In the genomic region with DNA sequence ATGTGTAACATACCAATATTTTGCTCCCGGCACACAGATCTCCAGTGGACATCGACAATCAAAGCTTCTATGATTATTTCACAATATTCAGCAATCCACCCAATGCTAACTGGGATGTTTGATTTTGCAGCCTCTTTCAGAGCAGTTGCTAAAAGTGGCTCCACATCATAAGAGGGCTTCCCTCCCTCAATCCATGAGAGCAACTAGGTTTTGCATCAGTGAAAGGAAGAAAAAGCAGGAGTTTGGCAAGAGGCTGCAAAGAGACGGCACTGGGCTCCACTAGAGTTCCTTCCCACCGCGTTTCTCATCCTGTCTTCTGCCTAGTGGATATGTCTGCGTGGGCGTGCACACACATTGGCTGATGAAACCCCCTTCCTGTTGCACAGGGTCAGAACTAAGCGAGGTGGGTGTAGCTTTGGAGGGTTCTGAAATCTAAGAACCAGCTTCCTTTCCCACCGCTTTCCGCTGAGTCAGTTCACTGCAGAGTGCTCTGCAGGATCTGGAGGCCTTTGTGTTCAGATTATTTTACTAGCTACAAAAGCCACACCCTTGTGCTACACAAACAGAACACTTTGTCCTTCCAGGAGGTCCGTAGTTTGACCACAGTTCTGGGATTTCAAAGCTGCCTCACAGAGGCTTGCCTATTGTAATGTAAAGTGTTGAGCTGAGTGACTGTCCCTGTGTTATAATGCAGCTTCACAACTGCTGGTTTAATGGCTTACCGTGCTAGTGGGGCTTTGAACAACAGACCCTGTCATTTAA, we compare ENCODE assay signal across 8 cellular contexts. TPM values are rescaled to one million over a fixed set of nuclear protein-coding genes. Genes with fewer than 3 reads are reported as not detected.
A peak's percentile ranks its signal among the peaks of the same experiment; 100 is the strongest.
DNase-seq lines count a peak whose midpoint lies in the region; ATAC-seq and TF ChIP-seq lines count a peak whose summit lies in the region.

No MANE protein-coding gene starts in this region.

- DNase-seq in ELF-1 (ENCODE audit: low read depth, low spot score), result peak; percentile 93
- DNase-seq in NB4 (ENCODE audit: low read depth), result peak; percentile 99
- peak; percentile 59 for DNase-seq in activated CD8-positive, alpha-beta memory T cell treated with anti-CD3 and anti-CD28 coated beads for 24 hours
- peak; percentile 84 for DNase-seq in fibroblast of peridontal ligament (ENCODE audit: extremely low read depth)
- peak; percentile 65 for DNase-seq in thyroid gland
- DNase-seq in SKM-1 (lab: John Stamatoyannopoulos, UW; ENCODE audit: unreplicated experiment), result no peak

- whole genome bisulfite sequencing in thyroid gland, 2 donors, result 10 to 14% methylated on average over 12 of the region's 12 CpGs

- H3K4me3 ChIP-seq in NB4 (ENCODE audit: low read depth, low read length) (peak overlapping the region; percentile 65), muscle layer of duodenum (ENCODE audit: low read depth in 1 of 2, low read length in 2 of 2) (peak overlapping the region; percentile 12 to 41), thyroid gland (replicated peaks in 1 of 3) (no peak overlapping the region)

- H3K9me3 ChIP-seq in muscle layer of duodenum (ENCODE audit: control insufficient read depth in 1 of 2, low read length in 2 of 2), result no peaks in the 10 kb centered on the region
- no peaks in the 10 kb centered on the region for H3K9me3 ChIP-seq in thyroid gland

- no peak for ATAC-seq in HG03196 (IDR thresholded peaks at IDR 0.05; ENCODE audit: unreplicated experiment)

- TF ChIP-seq POLR2A in NB4 (IDR thresholded peaks at IDR 0.05; ENCODE audit: extremely low read depth, insufficient read length) (peak; percentile 63), thyroid gland (IDR thresholded peaks at IDR 0.05) (peak in 1 of 2 donors; percentile 61)

- intact Hi-C loops in thyroid gland (cut with DNase I), result no loop called here

- H3K36me3 ChIP-seq in muscle layer of duodenum (ENCODE audit: control insufficient read depth in 1 of 2, insufficient read depth in 2 of 2, low read length in 2 of 2), result no peaks in the 10 kb centered on the region
- H3K36me3 ChIP-seq in thyroid gland, result no peaks in the 10 kb centered on the region

- H3K4me1 ChIP-seq in muscle layer of duodenum (ENCODE audit: control insufficient read depth in 1 of 2, insufficient read depth in 2 of 2, low read length in 2 of 2), result peaks cover 7 to 8% of the 10 kb centered on the region in 2 donors
- H3K4me1 ChIP-seq in thyroid gland, result peaks cover 25 to 31% of the 10 kb centered on the region in 2 donors

- TF ChIP-seq CTCF in NB4 (IDR thresholded peaks at IDR 0.05; ENCODE audit: low read depth, low read length) (no peak), thyroid gland (IDR thresholded peaks at IDR 0.05) (no peak)

- H3K27me3 ChIP-seq in muscle layer of duodenum (ENCODE audit: low read depth, low read length) (no peaks in the 10 kb centered on the region), thyroid gland (no peaks in the 10 kb centered on the region)

- H3K27ac ChIP-seq in muscle layer of duodenum (ENCODE audit: low read length) (peak overlapping the region; percentile 28), thyroid gland (peak overlapping the region; percentile 72 to 84 (median 74))

RNA-seq across cellular contexts. Expression of a gene that starts 28.1 kb away (rescaled TPM):
- total RNA-seq in thyroid gland, result 10 to 100 TPM; 30.6 to 87.6 (median 43.4) TPM

Comparison
In these comparisons a context has a peak if more than half of its experiments do, and no peak if none do; other contexts are left out.
1. H3K4me3 ChIP-seq: peak in NB4 (single experiment) and muscle layer of duodenum (2 of 2); none in thyroid gland (0 of 3).